Comparison of ENCODE assay signal across 26 cellular contexts in the genomic region with DNA sequence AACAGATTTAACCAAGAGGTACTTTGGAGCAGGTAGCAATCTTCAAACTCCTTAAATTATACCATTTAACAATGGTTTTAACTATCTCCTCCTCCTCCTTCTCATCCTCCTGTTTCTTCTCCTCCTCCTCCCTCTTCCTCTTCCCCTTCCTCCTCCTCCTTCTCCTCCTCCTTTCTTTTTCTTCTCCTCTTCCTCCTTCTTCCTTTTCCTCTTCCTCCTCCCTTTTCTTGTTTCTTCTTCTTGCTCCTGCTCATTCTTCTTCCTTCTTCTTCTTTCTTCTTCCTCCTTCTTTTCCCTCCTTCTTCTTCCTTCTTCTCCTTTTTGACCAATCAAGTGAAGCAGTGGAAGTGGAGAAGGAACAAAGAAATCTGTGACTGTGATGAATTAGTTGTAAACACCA. TPM values are rescaled to one million over a fixed set of nuclear protein-coding genes. Genes with fewer than 3 reads are reported as not detected.
"Had no signal": no experiment of that assay in that cellular context is flagged by ENCODE, and none has a peak within 500 bp of the region (broad histone marks: within the 10 kb centered on the region; RNA-seq: fewer than 3 reads in every experiment).

No MANE protein-coding gene starts in this region.

- H3K36me3 ChIP-seq: esophagus squamous epithelium, gastrocnemius medialis, stomach, suprapubic skin, tibial nerve had no signal

- H3K4me3 ChIP-seq: esophagus squamous epithelium, gastrocnemius medialis, stomach, suprapubic skin, tibial nerve had no signal

- H3K27me3 ChIP-seq: stomach, suprapubic skin, tibial nerve had no signal

- H3K36me3 Mint-ChIP-seq: brain, mesothelial cell of epicardium had no signal

- ATAC-seq: gastrocnemius medialis; left ventricle myocardium superior; natural killer cell treated with Interleukin-12 subunit alpha and Interleukin-12 subunit beta and Interleukin-15 and Interleukin-18, amount 100 ng/mL, for 72 hours; right cardiac atrium had no signal

- H3K4me3 Mint-ChIP-seq: activated T-cell treated with anti-CD3 and anti-CD28 coated beads, Interleukin-2, amount 50 U/mL, for 24 hours; brain; endodermal cell; mesothelial cell of epicardium; natural killer cell treated with Interleukin-12 subunit alpha and Interleukin-12 subunit beta and Interleukin-15 and Interleukin-18, amount 100 ng/mL, for 72 hours had no signal

- H3K4me1 ChIP-seq: esophagus squamous epithelium, gastrocnemius medialis, parathyroid adenoma, stomach, suprapubic skin, tibial nerve had no signal

- H3K9ac ChIP-seq: parathyroid adenoma had no signal

- H3K9me3 ChIP-seq: esophagus squamous epithelium, gastrocnemius medialis, suprapubic skin had no signal

- H3K27ac ChIP-seq: esophagus squamous epithelium, gastrocnemius medialis, parathyroid adenoma, stomach, suprapubic skin, tibial nerve had no signal

- H3K9me3 Mint-ChIP-seq: natural killer cell treated with Interleukin-12 subunit alpha and Interleukin-12 subunit beta and Interleukin-15 and Interleukin-18, amount 100 ng/mL, for 72 hours had no signal

- H3K4me1 Mint-ChIP-seq: brain, mesothelial cell of epicardium had no signal

- H3K27me3 Mint-ChIP-seq: activated T-cell treated with anti-CD3 and anti-CD28 coated beads, Interleukin-2, amount 50 U/mL, for 24 hours; natural killer cell treated with Interleukin-12 subunit alpha and Interleukin-12 subunit beta and Interleukin-15 and Interleukin-18, amount 100 ng/mL, for 72 hours had no signal

- H3K27ac Mint-ChIP-seq: activated T-cell treated with anti-CD3 and anti-CD28 coated beads, Interleukin-2, amount 50 U/mL, for 24 hours; activated T-helper 2 cell treated with anti-CD3 and anti-CD28 coated beads, Interferon-gamma antibody, Interleukin-2, Interleukin-4, amounts not matched to agents 10 μg/mL and 5 μg/mL and 100 μg/mL, durations not matched to agents 14 hours and 24 hours and 36 hours; brain; endodermal cell; mesothelial cell of epicardium; natural killer cell treated with Interleukin-12 subunit alpha and Interleukin-12 subunit beta and Interleukin-15 and Interleukin-18, amount 100 ng/mL, for 72 hours had no signal

- DNase-seq: activated CD4-positive, alpha-beta T cell treated with anti-CD3 and anti-CD28 coated beads for 1 hour; activated CD8-positive, alpha-beta memory T cell treated with anti-CD3 and anti-CD28 coated beads, Interleukin-2, amount 50 U/mL, for 4 hours; activated naive CD4-positive, alpha-beta T cell treated with Interleukin-2 at 50 U/mL for 16 hours; activated T-cell treated with anti-CD3 and anti-CD28 coated beads, Interleukin-2, amount 50 U/mL, for 24 hours; anterior cingulate cortex; endodermal cell; esophagus squamous epithelium; gastrocnemius medialis; head of caudate nucleus; hypothalamus; left ventricle myocardium superior; mammary epithelial cell; nucleus accumbens; right cardiac atrium; stimulated activated CD4-positive, alpha-beta T cell treated with anti-CD3 and anti-CD28 coated beads, Interleukin-4, amount 100 ng/mL, for 24 hours; stomach; T-helper 1 cell; T-helper 9 cell had no signal

- H2AFZ ChIP-seq: parathyroid adenoma had no signal

- FAIRE-seq: islet of Langerhans had no signal

- H3K79me2 ChIP-seq: parathyroid adenoma had no signal

RNA-seq across cellular contexts. Expression of a gene that starts 14.1 kb away (rescaled TPM):
- total RNA-seq: mammary epithelial cell had no signal
